21 cellular contexts compared by ENCODE assay signal in genomic region chr1:9544926-9545325, GRCh38.
"Had no signal": no experiment of that assay in that cellular context is flagged by ENCODE, and none has a peak within 500 bp of the region (broad histone marks: within the 10 kb centered on the region; RNA-seq: fewer than 3 reads in every experiment).

No MANE protein-coding gene starts in this region.

- H3K9me3 ChIP-seq: heart right ventricle, testis, transverse colon had no signal

- H3K36me3 ChIP-seq: heart right ventricle, neural progenitor cell, transverse colon had no signal

- DNase-seq: activated CD4-positive, alpha-beta memory T cell treated with anti-CD3 and anti-CD28 coated beads, Interleukin-2, amount 10 ng/mL, durations not matched to agents 7 days and 5 days; activated CD4-positive, alpha-beta T cell treated with anti-CD3 and anti-CD28 coated beads for 1 hour; activated CD4-positive, alpha-beta T cell treated with anti-CD3 and anti-CD28 coated beads, Interleukin-2, amount 10 ng/mL, durations not matched to agents 7 days and 5 days; activated effector memory CD4-positive, alpha-beta T cell treated with Interleukin-2 at 50 U/mL for 16 hours; activated naive CD4-positive, alpha-beta T cell treated with Interleukin-2 at 50 U/mL for 16 hours; activated naive CD8-positive, alpha-beta T cell treated with anti-CD3 and anti-CD28 coated beads, Interleukin-2, amount 10 ng/mL, durations not matched to agents 7 days and 5 days; activated T-cell treated with anti-CD3 and anti-CD28 coated beads, Interleukin-2, amount 50 U/mL, for 48 hours; central memory CD4-positive, alpha-beta T cell; heart right ventricle; midbrain; naive thymus-derived CD4-positive, alpha-beta T cell; occipital lobe; right cardiac atrium; stimulated activated CD4-positive, alpha-beta T cell treated with anti-CD3 and anti-CD28 coated beads, Interleukin-2, amount 100 ng/mL, for 48 hours; stimulated activated naive CD8-positive, alpha-beta T cell treated with anti-CD3 and anti-CD28 coated beads, Interleukin-15, Interleukin-2, amounts not matched to agents 100 U/mL and 50 U/mL, for 24 hours; SW 1271; T1000; testis; transverse colon had no signal

- H3K9ac ChIP-seq: neural progenitor cell had no signal

- H3K4me3 ChIP-seq: heart right ventricle, neural progenitor cell, testis, transverse colon had no signal

- H3K27ac ChIP-seq: heart right ventricle, neural progenitor cell, testis, transverse colon had no signal

- H3K27ac Mint-ChIP-seq: activated CD4-positive, alpha-beta memory T cell treated with anti-CD3 and anti-CD28 coated beads, Interleukin-2, amount 10 ng/mL, durations not matched to agents 7 days and 5 days; activated CD4-positive, alpha-beta T cell treated with anti-CD3 and anti-CD28 coated beads, Interleukin-2, amount 10 ng/mL, durations not matched to agents 7 days and 5 days; activated naive CD8-positive, alpha-beta T cell treated with anti-CD3 and anti-CD28 coated beads, Interleukin-2, amount 10 ng/mL, durations not matched to agents 7 days and 5 days; neural progenitor cell; T-helper 1 cell treated with Interleukin-12 subunit alpha and Interleukin-12 subunit beta and Interleukin-4 antibody, amounts not matched to agents 30 μg/mL and 1 μg/mL, for 36 hours had no signal

- H3K9me3 Mint-ChIP-seq: activated CD4-positive, alpha-beta memory T cell treated with anti-CD3 and anti-CD28 coated beads, Interleukin-2, amount 10 ng/mL, durations not matched to agents 7 days and 5 days; activated CD4-positive, alpha-beta T cell treated with anti-CD3 and anti-CD28 coated beads, Interleukin-2, amount 10 ng/mL, durations not matched to agents 7 days and 5 days; activated naive CD8-positive, alpha-beta T cell treated with anti-CD3 and anti-CD28 coated beads, Interleukin-2, amount 10 ng/mL, durations not matched to agents 7 days and 5 days; naive thymus-derived CD4-positive, alpha-beta T cell; neural progenitor cell; T-helper 1 cell treated with Interleukin-12 subunit alpha and Interleukin-12 subunit beta and Interleukin-4 antibody, amounts not matched to agents 30 μg/mL and 1 μg/mL, for 36 hours had no signal

- H3K27me3 Mint-ChIP-seq: activated CD4-positive, alpha-beta memory T cell treated with anti-CD3 and anti-CD28 coated beads, Interleukin-2, amount 10 ng/mL, durations not matched to agents 7 days and 5 days; activated CD4-positive, alpha-beta T cell treated with anti-CD3 and anti-CD28 coated beads, Interleukin-2, amount 10 ng/mL, durations not matched to agents 7 days and 5 days; activated naive CD8-positive, alpha-beta T cell treated with anti-CD3 and anti-CD28 coated beads, Interleukin-2, amount 10 ng/mL, durations not matched to agents 7 days and 5 days; naive thymus-derived CD4-positive, alpha-beta T cell had no signal

- H3K4me3 Mint-ChIP-seq: activated CD4-positive, alpha-beta memory T cell treated with anti-CD3 and anti-CD28 coated beads, Interleukin-2, amount 10 ng/mL, durations not matched to agents 7 days and 5 days; activated CD4-positive, alpha-beta T cell treated with anti-CD3 and anti-CD28 coated beads, Interleukin-2, amount 10 ng/mL, durations not matched to agents 7 days and 5 days; activated naive CD8-positive, alpha-beta T cell treated with anti-CD3 and anti-CD28 coated beads, Interleukin-2, amount 10 ng/mL, durations not matched to agents 7 days and 5 days; naive thymus-derived CD4-positive, alpha-beta T cell; neural progenitor cell; T-helper 1 cell treated with Interleukin-12 subunit alpha and Interleukin-12 subunit beta and Interleukin-4 antibody, amounts not matched to agents 30 μg/mL and 1 μg/mL, for 36 hours had no signal

- ATAC-seq: heart right ventricle; naive thymus-derived CD4-positive, alpha-beta T cell; right cardiac atrium; stimulated activated naive CD8-positive, alpha-beta T cell treated with anti-CD3 and anti-CD28 coated beads, Interleukin-15, Interleukin-2, amounts not matched to agents 100 U/mL and 50 U/mL, for 24 hours had no signal
